In genomic region chr4:100257567-100257966, GRCh38 we compare ENCODE assay signal across 16 cellular contexts.
DNase-seq lines count a peak whose midpoint lies in the region; ATAC-seq lines count a peak whose summit lies in the region.
"Had no signal": no experiment of that assay in that cellular context is flagged by ENCODE, and none has a peak within 500 bp of the region (broad histone marks: within the 10 kb centered on the region; RNA-seq: fewer than 3 reads in every experiment).

No MANE protein-coding gene starts in this region.

- H3K27me3 ChIP-seq in mesendoderm (ENCODE audit: insufficient read depth, low read length, poor library complexity), result no peaks in the 10 kb centered on the region
- H3K27me3 ChIP-seq: BLaER1 treated with 17β-estradiol and CSF1 and Interleukin-3, amounts not matched to agents 10 nM and 100 nM; heart right ventricle; left lung had no signal

- H3K79me1 ChIP-seq in mesendoderm (ENCODE audit: low read length), result no peaks in the 10 kb centered on the region

- no peak overlapping the region for H3K9ac ChIP-seq in mesendoderm (ENCODE audit: low read length)
- H3K9ac ChIP-seq: BLaER1 treated with 17β-estradiol and CSF1 and Interleukin-3, amounts not matched to agents 10 nM and 100 nM had no signal

- no peak overlapping the region for H2AK5ac ChIP-seq in mesendoderm (ENCODE audit: low read length)

- no CpG with 5 or more reads among the region's 1 CpG for WGBS in mesendoderm (ENCODE audit: extremely low coverage, insufficient coverage, low lambda C conversion rate)

- H3K27ac ChIP-seq in mesendoderm (ENCODE audit: low read depth, low read length), result no peak overlapping the region
- H3K27ac ChIP-seq: heart right ventricle, left lung had no signal

- H3K18ac ChIP-seq in mesendoderm (ENCODE audit: low read length), result no peak overlapping the region

- no peaks in the 10 kb centered on the region for H3K36me3 ChIP-seq in mesendoderm (ENCODE audit: control insufficient read depth, insufficient read depth, low read length)
- H3K36me3 ChIP-seq: BLaER1 treated with 17β-estradiol and CSF1 and Interleukin-3, amounts not matched to agents 10 nM and 100 nM; heart right ventricle; left lung had no signal

- no peak overlapping the region for H2BK15ac ChIP-seq in mesendoderm (replicated peaks; ENCODE audit: low read depth)

- no peak overlapping the region for H3K4ac ChIP-seq in mesendoderm (ENCODE audit: low read depth, low read length)

- no peak overlapping the region for H3K56ac ChIP-seq in mesendoderm (ENCODE audit: low read length)

- H3K23ac ChIP-seq in mesendoderm (ENCODE audit: low read length), result no peak overlapping the region

- no peaks in the 10 kb centered on the region for H3K4me1 ChIP-seq in mesendoderm (ENCODE audit: control insufficient read depth, low read depth, low read length)
- H3K4me1 ChIP-seq: heart right ventricle, left lung had no signal

- ATAC-seq in HG03280 (IDR thresholded peaks at IDR 0.05; ENCODE audit: unreplicated experiment) (no peak), GM19452 (IDR thresholded peaks at IDR 0.05; ENCODE audit: unreplicated experiment) (no peak)
- ATAC-seq: activated T-cell treated with anti-CD3 and anti-CD28 coated beads, Interleukin-2, amount 50 U/mL, for 72 hours; heart right ventricle; K562; left lung; natural killer cell; T-helper 17 cell had no signal

- H4K5ac ChIP-seq in mesendoderm (ENCODE audit: low read length), result no peak overlapping the region

- H3K4me3 ChIP-seq in mesendoderm (ENCODE audit: low read length), result no peak overlapping the region
- H3K4me3 ChIP-seq: BLaER1 treated with 17β-estradiol and CSF1 and Interleukin-3, amounts not matched to agents 10 nM and 100 nM; heart right ventricle; K562; left lung had no signal

- no peaks in the 10 kb centered on the region for H3K79me2 ChIP-seq in mesendoderm (ENCODE audit: control insufficient read depth, insufficient read depth, low read length)

- H2BK5ac ChIP-seq in mesendoderm (ENCODE audit: low read length), result no peak overlapping the region

- H3K4me2 ChIP-seq in mesendoderm (ENCODE audit: low read length), result no peak overlapping the region

- H4K8ac ChIP-seq in mesendoderm (ENCODE audit: low read depth, low read length), result no peak overlapping the region

- DNase-seq in H4 (ENCODE audit: low spot score) (peak; percentile 9), MV-4-11 (lab: John Stamatoyannopoulos, UW) (peak; percentile 94), UCSD-AML1 (lab: John Stamatoyannopoulos, UW; ENCODE audit: unreplicated experiment) (peak; percentile 36), mesendoderm (peak; percentile 84)
- no peak for DNase-seq in activated naive CD4-positive, alpha-beta T cell (lab: John Stamatoyannopoulos, UW)
- DNase-seq in stimulated activated naive CD4-positive, alpha-beta T cell (lab: John Stamatoyannopoulos, UW), result no peak
- DNase-seq: activated T-cell treated with anti-CD3 and anti-CD28 coated beads, Interleukin-2, amount 50 U/mL, for 72 hours; heart right ventricle; left lung; natural killer cell; stimulated activated CD4-positive, alpha-beta T cell treated with anti-CD3 and anti-CD28 coated beads, Interleukin-2, amount 100 ng/mL, for 24 hours; T-helper 17 cell had no signal

- no peak overlapping the region for H2BK120ac ChIP-seq in mesendoderm (ENCODE audit: low read depth, low read length)

Comparison
In these comparisons a context has a peak if more than half of its experiments do, and no peak if none do; other contexts are left out.
1. DNase-seq: peak in H4 (single experiment), MV-4-11 (single experiment), UCSD-AML1 (single experiment) and mesendoderm (single experiment); none in activated naive CD4-positive, alpha-beta T cell (0 of 4) and stimulated activated naive CD4-positive, alpha-beta T cell (0 of 6).